18 cellular contexts compared by ENCODE assay signal in genomic region chr14:105355850-105356604, GRCh38. TPM values are rescaled to one million over a fixed set of nuclear protein-coding genes. Genes with fewer than 3 reads are reported as not detected.
"Had no signal": no experiment of that assay in that cellular context is flagged by ENCODE, and none has a peak within 500 bp of the region (broad histone marks: within the 10 kb centered on the region; RNA-seq: fewer than 3 reads in every experiment).

No MANE protein-coding gene starts in this region.

- H3K9me3 ChIP-seq: esophagus muscularis mucosa, heart left ventricle, left lung, lower lobe of right lung had no signal

- H3K9me3 Mint-ChIP-seq: naive thymus-derived CD4-positive, alpha-beta T cell had no signal

- H3K4me3 Mint-ChIP-seq: naive thymus-derived CD4-positive, alpha-beta T cell had no signal

- H3K27ac ChIP-seq: coronary artery, dorsolateral prefrontal cortex, esophagus muscularis mucosa, foreskin keratinocyte, heart left ventricle, hepatocyte, left lung, lower lobe of right lung had no signal

- ATAC-seq: foreskin keratinocyte; heart left ventricle; left cardiac atrium; left lung; left ventricle myocardium superior; lower lobe of right lung; naive thymus-derived CD4-positive, alpha-beta T cell had no signal

- H3K4me1 ChIP-seq: foreskin keratinocyte had no signal

- H3K27me3 Mint-ChIP-seq: naive thymus-derived CD4-positive, alpha-beta T cell had no signal

- H3K27ac Mint-ChIP-seq: naive thymus-derived CD4-positive, alpha-beta T cell had no signal

- H2AFZ ChIP-seq: hepatocyte had no signal

- H3K4me2 ChIP-seq: hepatocyte had no signal

- DNase-seq: dermis blood vessel endothelial cell; dorsolateral prefrontal cortex; effector CD4-positive, alpha-beta T cell; effector memory CD4-positive, alpha-beta T cell; foreskin keratinocyte; glutamatergic neuron; heart left ventricle; hypothalamus; left cardiac atrium; left lung; left ventricle myocardium superior; lower lobe of right lung; mesendoderm; midbrain; naive thymus-derived CD4-positive, alpha-beta T cell had no signal

- H3K27me3 ChIP-seq: dorsolateral prefrontal cortex, esophagus muscularis mucosa, foreskin keratinocyte, heart left ventricle, hepatocyte, left lung had no signal

- H3K4me3 ChIP-seq: coronary artery, dorsolateral prefrontal cortex, esophagus muscularis mucosa, heart left ventricle, hepatocyte, left lung, lower lobe of right lung had no signal

RNA-seq across cellular contexts. Expression of gene TEX22, which starts 42.3 kb away (rescaled TPM):
- total RNA-seq: hepatocyte had no signal
